Comparison of ENCODE assay signal across 26 cellular contexts in the genomic region with DNA sequence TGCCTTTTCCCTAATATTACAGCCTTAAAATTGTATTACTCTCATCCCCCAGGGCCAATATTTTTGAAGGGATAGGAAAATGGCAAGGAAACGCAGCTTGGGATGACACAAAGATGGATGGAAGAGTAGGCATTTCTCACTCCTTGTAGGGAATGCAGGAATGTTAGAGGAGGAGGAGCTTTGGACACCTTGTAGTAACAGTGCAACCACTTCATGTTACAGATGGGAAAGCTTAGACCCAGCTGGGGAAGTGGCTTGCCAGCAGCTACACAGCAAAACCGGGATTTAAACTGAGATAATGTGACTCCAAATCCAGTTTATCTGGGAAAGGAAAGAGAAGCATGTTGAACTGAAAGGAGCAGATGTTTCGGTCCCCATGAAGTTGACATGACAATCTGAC.
"Had no signal": no experiment of that assay in that cellular context is flagged by ENCODE, and none has a peak within 500 bp of the region (broad histone marks: within the 10 kb centered on the region; RNA-seq: fewer than 3 reads in every experiment).

No MANE protein-coding gene starts in this region.

- FAIRE-seq: frontal cortex had no signal

- H3K27me3 ChIP-seq: body of pancreas had no signal

- H3K4me3 ChIP-seq: adrenal gland, body of pancreas, coronary artery, dorsolateral prefrontal cortex, heart left ventricle had no signal

- H3K4me1 ChIP-seq: adrenal gland, body of pancreas, heart left ventricle had no signal

- DNase-seq: activated B cell treated with CpG ODN at 0.5 μM for 24 hours; activated CD4-positive, alpha-beta T cell treated with anti-CD3 and anti-CD28 coated beads for 48 hours; activated CD4-positive, alpha-beta T cell treated with anti-CD3 and anti-CD28 coated beads, Interleukin-2, amount 50 U/mL, for 1 hour; activated CD4-positive, alpha-beta T cell treated with anti-CD3 and anti-CD28 coated beads, Interleukin-2, amount 50 U/mL, for 48 hours; activated CD8-positive, alpha-beta memory T cell treated with anti-CD3 and anti-CD28 coated beads for 24 hours; activated CD8-positive, alpha-beta T cell treated with anti-CD3 and anti-CD28 coated beads for 36 hours; activated effector memory CD4-positive, alpha-beta T cell treated with anti-CD3 and anti-CD28 coated beads, Interleukin-2, amount 50 U/mL, for 16 hours; activated naive CD4-positive, alpha-beta T cell treated with anti-CD3 and anti-CD28 coated beads for 36 hours; activated naive CD8-positive, alpha-beta T cell treated with anti-CD3 and anti-CD28 coated beads for 36 hours; activated naive CD8-positive, alpha-beta T cell treated with anti-CD3 and anti-CD28 coated beads, Interleukin-2, amount 50 U/mL, for 24 hours; activated T-cell treated with anti-CD3 and anti-CD28 coated beads, Interleukin-2, amount 50 U/mL, for 4 hours; adrenal gland; amygdala; aorta; body of pancreas; dorsolateral prefrontal cortex; effector memory CD4-positive, alpha-beta T cell; endodermal cell; foreskin fibroblast; glutamatergic neuron; heart left ventricle; T-helper 2 cell had no signal

- H3K9me3 ChIP-seq: adrenal gland, body of pancreas, heart left ventricle had no signal

- H3K27ac ChIP-seq: adrenal gland, body of pancreas, coronary artery, dorsolateral prefrontal cortex, heart left ventricle had no signal

- H3K36me3 ChIP-seq: adrenal gland, heart left ventricle had no signal

- ATAC-seq: activated CD4-positive, CD25-positive, alpha-beta regulatory T cell treated with anti-CD3 and anti-CD28 coated beads, Interleukin-2, amount 50 U/mL, for 24 hours; activated CD8-positive, alpha-beta T cell treated with anti-CD3 and anti-CD28 coated beads for 36 hours; activated naive CD8-positive, alpha-beta T cell treated with anti-CD3 and anti-CD28 coated beads, Interleukin-2, amount 50 U/mL, for 24 hours; activated T-cell treated with anti-CD3 and anti-CD28 coated beads, Interleukin-2, amount 50 U/mL, for 4 hours; body of pancreas; esophagus mucosa; heart left ventricle had no signal
